ENCODE assay signal across 8 cellular contexts in genomic region chr6:10413850-10414765, GRCh38. TPM values are rescaled to one million over a fixed set of nuclear protein-coding genes. Genes with fewer than 3 reads are reported as not detected.
DNase-seq lines count a peak whose midpoint lies in the region; ATAC-seq and TF ChIP-seq lines count a peak whose summit lies in the region.

No MANE protein-coding gene starts in this region.

- TF ChIP-seq CTCF in foreskin fibroblast (IDR thresholded peaks at IDR 0.05; ENCODE audit: low read depth, low read length), result peak; percentile 48
- TF ChIP-seq CTCF in stomach (IDR thresholded peaks at IDR 0.05), result no peak
- no peak for TF ChIP-seq CTCF in thyroid gland (IDR thresholded peaks at IDR 0.05)

- H3K4me3 Mint-ChIP-seq in activated T-cell treated with anti-CD3 and anti-CD28 coated beads, Interleukin-2, amount 50 U/mL, for 72 hours, result peak overlapping the region; percentile 95 to 96

- peaks cover 97% of the 10 kb centered on the region for H3K27me3 Mint-ChIP-seq in activated T-cell treated with anti-CD3 and anti-CD28 coated beads, Interleukin-2, amount 50 U/mL, for 72 hours (ENCODE audit: low read depth)

- H3K4me1 Mint-ChIP-seq in activated T-cell treated with anti-CD3 and anti-CD28 coated beads, Interleukin-2, amount 50 U/mL, for 72 hours (ENCODE audit: low read depth), result peaks cover 74% of the 10 kb centered on the region

- H3K36me3 ChIP-seq in stomach (no peaks in the 10 kb centered on the region), thyroid gland (no peaks in the 10 kb centered on the region)

- peaks cover 40 to 75% (median 58%) of the 10 kb centered on the region in 4 donors for H3K4me1 ChIP-seq in stomach
- H3K4me1 ChIP-seq in thyroid gland, result peaks cover 34 to 45% of the 10 kb centered on the region in 2 donors

- H3K4me3 ChIP-seq in foreskin fibroblast (ENCODE audit: low read depth in 1 of 2, low read length in 2 of 2) (peak overlapping the region; percentile 68 to 97), stomach (peak overlapping the region; percentile 13 to 78 (median 72)), thyroid gland (replicated peaks in 1 of 3) (no peak overlapping the region)

- no peak for DNase-seq in activated T-cell treated with anti-CD3 and anti-CD28 coated beads, Interleukin-2, amount 50 U/mL, for 72 hours
- DNase-seq in activated T-cell treated with anti-CD3 and anti-CD28 coated beads, Interleukin-2, amount 50 U/mL, for 1 hour, result no peak
- DNase-seq in SK-MEL-5 (ENCODE audit: low read depth, low spot score) (peak; percentile 84), foreskin fibroblast (peak; percentile 59 to 88), stomach (no peak), SHP77 treated with DMSO at 0.1 percent for 48 hours (lab: John Stamatoyannopoulos, UW) (no peak), thyroid gland (no peak)

- TF ChIP-seq POLR2A in stomach (IDR thresholded peaks at IDR 0.05), result no peak
- no peak for TF ChIP-seq POLR2A in thyroid gland (IDR thresholded peaks at IDR 0.05)

- H3K27ac ChIP-seq in stomach (no peak overlapping the region), thyroid gland (no peak overlapping the region)

- 4 to 9% (median 7%) methylated on average over 25 to 38 of the region's 38 CpGs for WGBS in stomach, 5 donors
- 4 to 5% methylated on average over 25 to 32 of the region's 38 CpGs for WGBS in thyroid gland, 2 donors

- H3K9me3 ChIP-seq in stomach (peaks cover 0 to 42% (median 8%) of the 10 kb centered on the region in 4 donors), thyroid gland (no peaks in the 10 kb centered on the region)

- peak overlapping the region; percentile 55 for H3K27ac Mint-ChIP-seq in activated T-cell treated with anti-CD3 and anti-CD28 coated beads, Interleukin-2, amount 50 U/mL, for 72 hours

- peaks cover 4 to 6% of the 10 kb centered on the region in 2 donors for H3K9me3 Mint-ChIP-seq in activated T-cell treated with anti-CD3 and anti-CD28 coated beads, Interleukin-2, amount 50 U/mL, for 72 hours

- ATAC-seq in activated T-cell treated with anti-CD3 and anti-CD28 coated beads, Interleukin-2, amount 50 U/mL, for 72 hours (replicated peaks in 1 of 2), result peak; percentile 7 to 18
- ATAC-seq in HG03354 (IDR thresholded peaks at IDR 0.05; ENCODE audit: poor library complexity, severe bottlenecking, unreplicated experiment), result no peak

- peaks cover 27 to 31% of the 10 kb centered on the region in 2 donors for H3K36me3 Mint-ChIP-seq in activated T-cell treated with anti-CD3 and anti-CD28 coated beads, Interleukin-2, amount 50 U/mL, for 72 hours (ENCODE audit: insufficient read depth in 2 of 2)

- no peak for TF ChIP-seq EP300 in stomach (IDR thresholded peaks at IDR 0.05)

- H3K27me3 ChIP-seq in stomach (peaks cover 61 to 100% (median 100%) of the 10 kb centered on the region in 3 donors), thyroid gland (peaks cover 83% of the 10 kb centered on the region)

- in situ Hi-C loops in SK-MEL-5 (cut with HindIII; ENCODE audit: low pct_unique_long_range_greater_than_20kb, low sequenced_read_pairs), result no loop called here

- intact Hi-C loops in stomach (cut with DNase I; ENCODE audit: low total_unique reads) (no loop called here), thyroid gland (cut with DNase I) (no loop called here)

RNA-seq across cellular contexts. Expression of gene TFAP2A, which starts 0.8 kb away (rescaled TPM):
- under 1 TPM; 0.35 to 0.36 TPM for total RNA-seq in activated T-cell treated with anti-CD3 and anti-CD28 coated beads, Interleukin-2, amount 50 U/mL, for 72 hours
- 24.6 and 38.4 TPM in 2 replicates for total RNA-seq in SK-MEL-5 (2014; rRNA removed; shearing (Covaris generic))
- polyA plus RNA-seq in SK-MEL-5 (2015; cell fraction: cytosol; rRNA removed), result 104 and 135 TPM in 2 replicates
- 188 and 226 TPM in 2 replicates for polyA plus RNA-seq in SK-MEL-5 (2015; cell fraction: nucleus; rRNA removed)
- total RNA-seq in stomach (under 1 TPM in 1 of 5 donors, not detected in 4; 0.18 TPM), thyroid gland (under 1 TPM in 2 of 4 donors, not detected in 2; 0.40 to 0.78 TPM)
- polyA plus RNA-seq in stomach, result 10 to 100 TPM in 1 of 3 donors, under 1 TPM in 1, not detected in 1; 0.50 to 10.1 TPM

Comparison
In these comparisons a context has a peak if more than half of its experiments do, and no peak if none do; other contexts are left out.
1. DNase-seq: peak in SK-MEL-5 (single experiment) and foreskin fibroblast (2 of 2); none in activated T-cell treated with anti-CD3 and anti-CD28 coated beads, Interleukin-2, amount 50 U/mL, for 72 hours (0 of 2), activated T-cell treated with anti-CD3 and anti-CD28 coated beads, Interleukin-2, amount 50 U/mL, for 1 hour (single experiment), stomach (single experiment), SHP77 treated with DMSO at 0.1 percent for 48 hours (single experiment) and thyroid gland (0 of 2).
2. H3K4me3 ChIP-seq: peak in foreskin fibroblast (2 of 2) and stomach (4 of 4); none in thyroid gland (0 of 3).
3. RNA of gene TFAP2A, which starts 0.8 kb away (total RNA-seq): 24.6 to 38.4 TPM in SK-MEL-5; 0.40 to 0.78 TPM in thyroid gland, 0.35 to 0.36 TPM in activated T-cell treated with anti-CD3 and anti-CD28 coated beads, Interleukin-2, amount 50 U/mL, for 72 hours and 0.18 TPM in stomach; every median in the first group is over 10 times any median in the second.